Comparison of ENCODE assay signal across 8 cellular contexts in genomic region chr18:9615280-9615797, GRCh38.
DNase-seq lines count a peak whose midpoint lies in the region; ATAC-seq and TF ChIP-seq lines count a peak whose summit lies in the region.

No MANE protein-coding gene starts in this region.

- peaks cover 18 to 35% (median 29%) of the 10 kb centered on the region in 11 experiments; a peak in 21 of 22 replicates for H4K20me1 ChIP-seq in BLaER1 treated with 17β-estradiol and CSF1 and Interleukin-3, amounts not matched to agents 10 nM and 100 nM
- H4K20me1 ChIP-seq in MM.1S (ENCODE audit: insufficient read depth, low read length) = no peaks in the 10 kb centered on the region

- H2AFZ ChIP-seq in MM.1S (ENCODE audit: low read length) = peak overlapping the region; percentile 82

- H3K9me3 Mint-ChIP-seq in nephron = no peaks in the 10 kb centered on the region

- TF ChIP-seq CTCF in MM.1S (IDR thresholded peaks at IDR 0.05; ENCODE audit: low read length) (no peak), nephron (IDR thresholded peaks at IDR 0.05; ENCODE audit: unreplicated experiment in 3 of 3) (no peak)

- peak overlapping the region; percentile 78 to 92 (median 84) for H3K4me3 ChIP-seq in BLaER1 treated with 17β-estradiol and CSF1 and Interleukin-3, amounts not matched to agents 10 nM and 100 nM
- H3K4me3 ChIP-seq in MM.1S (ENCODE audit: low read length) = peak overlapping the region; percentile 63
- H3K4me3 ChIP-seq in effector memory CD4-positive, alpha-beta T cell (ENCODE audit: insufficient read depth, low read depth, low read length, poor library complexity, severe bottlenecking) = peak overlapping the region; percentile 33

- H3K79me2 ChIP-seq in MM.1S (ENCODE audit: low read length) = peaks cover 33% of the 10 kb centered on the region

- H3K9me2 ChIP-seq in MM.1S (replicated peaks; ENCODE audit: insufficient read depth, low read length) = no peaks in the 10 kb centered on the region

- H3K9ac ChIP-seq in BLaER1 treated with 17β-estradiol and CSF1 and Interleukin-3, amounts not matched to agents 10 nM and 100 nM = peak overlapping the region; percentile 91 to 99 (median 95)
- H3K9ac ChIP-seq in MM.1S (ENCODE audit: low read length) = peak overlapping the region; percentile 56; the same call in 1 of the 2 replicates

- H3F3A ChIP-seq in MM.1S (ENCODE audit: insufficient read depth, low read length) = peaks cover 22% of the 10 kb centered on the region

- H3K27ac ChIP-seq in BLaER1 treated with 17β-estradiol and CSF1 and Interleukin-3, amounts not matched to agents 10 nM and 100 nM = peak overlapping the region; percentile 90 to 97 (median 95)
- peak overlapping the region; percentile 43; the same call in 1 of the 2 replicates for H3K27ac ChIP-seq in MM.1S (ENCODE audit: low read length)
- peak overlapping the region; percentile 67 for H3K27ac ChIP-seq in effector memory CD4-positive, alpha-beta T cell (ENCODE audit: insufficient read depth, low read length, poor library complexity, severe bottlenecking)

- DNase-seq in MM.1S (no peak), HuH-7.5 (ENCODE audit: low spot score) (no peak)
- DNase-seq in effector memory CD4-positive, alpha-beta T cell = no peak

- H3K4me2 ChIP-seq in BLaER1 treated with 17β-estradiol and CSF1 and Interleukin-3, amounts not matched to agents 10 nM and 100 nM = peak overlapping the region; percentile 66 to 91 (median 82)
- H3K4me2 ChIP-seq in MM.1S (ENCODE audit: low read depth, low read length) = peak overlapping the region; percentile 99

- peaks cover 13 to 17% (median 16%) of the 10 kb centered on the region in 11 experiments for H3K36me3 ChIP-seq in BLaER1 treated with 17β-estradiol and CSF1 and Interleukin-3, amounts not matched to agents 10 nM and 100 nM
- H3K36me3 ChIP-seq in MM.1S (replicated peaks; ENCODE audit: insufficient read depth, low read length) = no peaks in the 10 kb centered on the region
- H3K36me3 ChIP-seq in effector memory CD4-positive, alpha-beta T cell (ENCODE audit: control insufficient read depth, insufficient read depth, low read length) = no peaks in the 10 kb centered on the region

- peak overlapping the region; percentile 84 to 92 (median 91) for H3K4me3 Mint-ChIP-seq in nephron

- H3K36me3 Mint-ChIP-seq in nephron (ENCODE audit: low read depth) = peaks cover 15% of the 10 kb centered on the region

- H3K27me3 ChIP-seq in BLaER1 treated with 17β-estradiol and CSF1 and Interleukin-3, amounts not matched to agents 10 nM and 100 nM = no peaks in the 10 kb centered on the region
- no peaks in the 10 kb centered on the region for H3K27me3 ChIP-seq in MM.1S (replicated peaks; ENCODE audit: insufficient read depth, low read length)
- no peaks in the 10 kb centered on the region for H3K27me3 ChIP-seq in effector memory CD4-positive, alpha-beta T cell (replicated peaks; ENCODE audit: control insufficient read depth, insufficient read depth, low read length, poor library complexity, severe bottlenecking)

- H3K27ac Mint-ChIP-seq in nephron = peak overlapping the region; percentile 96 to 99 (median 98)

- H3K9me3 ChIP-seq in BLaER1 treated with 17β-estradiol and CSF1 and Interleukin-3, amounts not matched to agents 10 nM and 100 nM (replicated peaks in 1 of 11) = no peaks in the 10 kb centered on the region
- H3K9me3 ChIP-seq in MM.1S (replicated peaks; ENCODE audit: insufficient read depth, low read length) = no peaks in the 10 kb centered on the region
- no peaks in the 10 kb centered on the region for H3K9me3 ChIP-seq in effector memory CD4-positive, alpha-beta T cell (ENCODE audit: control insufficient read depth, low read length)

- H3K27me3 Mint-ChIP-seq in nephron (ENCODE audit: low read depth) = no peaks in the 10 kb centered on the region

- ATAC-seq in HG03175 (IDR thresholded peaks at IDR 0.05; ENCODE audit: unreplicated experiment) (no peak), HG03520 (IDR thresholded peaks at IDR 0.05; ENCODE audit: unreplicated experiment) (no peak), HG03469 (IDR thresholded peaks at IDR 0.05; ENCODE audit: unreplicated experiment) (no peak)

- H3K4me1 Mint-ChIP-seq in nephron = peaks cover 30% of the 10 kb centered on the region

- H3K4me1 ChIP-seq in BLaER1 treated with 17β-estradiol and CSF1 and Interleukin-3, amounts not matched to agents 10 nM and 100 nM = peaks cover 32 to 58% (median 38%) of the 10 kb centered on the region in 10 experiments
- peaks cover 8% of the 10 kb centered on the region; the same call in 1 of the 2 replicates for H3K4me1 ChIP-seq in MM.1S (ENCODE audit: low read length)
- peaks cover 6% of the 10 kb centered on the region for H3K4me1 ChIP-seq in effector memory CD4-positive, alpha-beta T cell (ENCODE audit: control insufficient read depth, insufficient read depth, low read length, poor library complexity, severe bottlenecking)

Comparison
In these comparisons a context has a peak if more than half of its experiments do, and no peak if none do; other contexts are left out.
1. H3K27ac ChIP-seq: peak in every context shown above with its lines; median percentile 95 in BLaER1 treated with 17β-estradiol and CSF1 and Interleukin-3, amounts not matched to agents 10 nM and 100 nM; 67 in effector memory CD4-positive, alpha-beta T cell; 43 in MM.1S.
2. H3K4me3 ChIP-seq: peak in every context shown above with its lines; median percentile 84 in BLaER1 treated with 17β-estradiol and CSF1 and Interleukin-3, amounts not matched to agents 10 nM and 100 nM; 63 in MM.1S; 33 in effector memory CD4-positive, alpha-beta T cell.